In the genomic region with DNA sequence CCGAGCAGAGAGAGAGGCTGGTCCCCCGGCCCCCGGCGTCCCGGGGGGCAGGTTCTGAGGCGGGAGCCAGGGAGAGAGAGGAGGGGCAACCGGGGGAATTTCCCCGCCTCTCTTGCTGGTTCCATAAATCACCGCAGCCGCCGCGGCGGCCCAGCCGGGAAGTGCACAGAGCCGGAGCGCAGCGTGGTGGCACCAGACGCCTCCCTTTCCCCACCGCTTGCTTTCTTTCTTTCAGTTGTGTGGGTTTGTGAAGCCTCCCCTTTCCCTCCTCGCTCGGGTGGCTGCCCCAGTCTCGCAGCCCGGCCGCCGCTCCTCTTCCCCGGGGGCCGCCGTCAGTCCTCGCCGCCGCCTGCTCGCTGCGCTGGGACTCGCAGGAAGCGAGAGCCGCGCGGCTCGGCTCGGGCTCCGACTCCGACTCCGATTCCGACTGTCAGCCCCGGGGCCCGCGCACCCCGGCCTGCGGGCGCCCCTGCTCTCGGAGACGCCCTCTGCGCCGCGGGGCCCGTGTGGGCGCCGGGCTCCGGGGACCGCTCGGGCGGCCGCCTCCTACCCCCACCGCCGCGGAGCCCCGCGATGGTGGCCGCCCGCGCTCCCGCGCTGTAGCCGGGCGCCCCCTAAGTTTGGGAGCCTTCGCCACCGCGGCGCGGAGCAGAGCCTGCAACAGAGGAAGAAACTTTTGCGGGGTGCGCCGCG, we compare ENCODE assay signal across 1 cellular context.
TF ChIP-seq lines count a peak whose summit lies in the region.

A gene (plus strand): TSS at position 153 of the 693 bp plus-strand sequence. CDS start 616 bp downstream, outside the sequence.

TF ChIP-seq in HepG2, 621 proteins besides CTCF, POLR2A, EP300 and RAD21 (continued from another document):
- TF ChIP-seq, protein P1, sequence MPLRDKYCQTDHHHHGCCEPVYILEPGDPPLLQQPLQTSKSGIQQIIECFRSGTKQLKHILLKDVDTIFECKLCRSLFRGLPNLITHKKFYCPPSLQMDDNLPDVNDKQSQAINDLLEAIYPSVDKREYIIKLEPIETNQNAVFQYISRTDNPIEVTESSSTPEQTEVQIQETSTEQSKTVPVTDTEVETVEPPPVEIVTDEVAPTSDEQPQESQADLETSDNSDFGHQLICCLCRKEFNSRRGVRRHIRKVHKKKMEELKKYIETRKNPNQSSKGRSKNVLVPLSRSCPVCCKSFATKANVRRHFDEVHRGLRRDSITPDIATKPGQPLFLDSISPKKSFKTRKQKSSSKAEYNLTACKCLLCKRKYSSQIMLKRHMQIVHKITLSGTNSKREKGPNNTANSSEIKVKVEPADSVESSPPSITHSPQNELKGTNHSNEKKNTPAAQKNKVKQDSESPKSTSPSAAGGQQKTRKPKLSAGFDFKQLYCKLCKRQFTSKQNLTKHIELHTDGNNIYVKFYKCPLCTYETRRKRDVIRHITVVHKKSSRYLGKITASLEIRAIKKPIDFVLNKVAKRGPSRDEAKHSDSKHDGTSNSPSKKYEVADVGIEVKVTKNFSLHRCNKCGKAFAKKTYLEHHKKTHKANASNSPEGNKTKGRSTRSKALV (CRISPR knock-in tag; IDR thresholded peaks at IDR 0.05) = peak; percentile 88
- TF ChIP-seq FOXK1 (CRISPR knock-in tag; IDR thresholded peaks at IDR 0.05; ENCODE audit: borderline replicate concordance, low read depth) (no peak), MTF2 (CRISPR knock-in tag; IDR thresholded peaks at IDR 0.05; ENCODE audit: borderline replicate concordance) (peak; percentile 17; the same call in 1 of the 2 replicates), GABPB1 (CRISPR knock-in tag; IDR thresholded peaks at IDR 0.05) (peak; percentile 53; the same call in 1 of the 2 replicates), ZNF777 (CRISPR knock-in tag; IDR thresholded peaks at IDR 0.05) (peak; percentile 73), GABPA (IDR thresholded peaks at IDR 0.05; ENCODE audit: low read depth, low read length) (0 out of 2 replicates have a peak, but pooled peaks have one; percentile 21), GABPA (CRISPR knock-in tag; IDR thresholded peaks at IDR 0.05; ENCODE audit: low read depth) (no peak)
